Comparison of ENCODE assay signal across 11 cellular contexts in genomic region chr7:123208793-123209192, GRCh38. TPM values are rescaled to one million over a fixed set of nuclear protein-coding genes. Genes with fewer than 3 reads are reported as not detected.
DNase-seq lines count a peak whose midpoint lies in the region; ATAC-seq and TF ChIP-seq lines count a peak whose summit lies in the region.
"Had no signal": no experiment of that assay in that cellular context is flagged by ENCODE, and none has a peak within 500 bp of the region (broad histone marks: within the 10 kb centered on the region; RNA-seq: fewer than 3 reads in every experiment).

No MANE protein-coding gene starts in this region.

- POLR2A ChIA-PET in OCI-LY7 (lab: Charles Lee), result no interaction called here
- POLR2A ChIA-PET in activated CD4-positive, alpha-beta T cell treated with anti-CD3 and anti-CD28 coated beads for 36 hours (lab: Charles Lee), result no interaction called here

- no peak for TF ChIP-seq EP300 in transverse colon (IDR thresholded peaks at IDR 0.05; ENCODE audit: low read depth)

- no peaks in the 10 kb centered on the region for H3K4me1 Mint-ChIP-seq in activated CD4-positive, alpha-beta T cell treated with anti-CD3 and anti-CD28 coated beads for 36 hours
- H3K4me1 Mint-ChIP-seq: T-cell had no signal

- no peak overlapping the region for H2AFZ ChIP-seq in OCI-LY7 (ENCODE audit: low read length)

- intact Hi-C loops in OCI-LY7 (cut with micrococcal nuclease; ENCODE audit: unreplicated experiment), result no loop called here
- intact Hi-C loops in transverse colon (cut with DNase I; ENCODE audit: low total_unique reads), result no loop called here
- intact Hi-C loops in activated CD4-positive, alpha-beta T cell treated with anti-CD3 and anti-CD28 coated beads for 36 hours (cut with DNase I, micrococcal nuclease), result no loop called here
- intact Hi-C loops in psoas muscle (cut with DNase I), result loop anchor here in 1 of 2 donors (10.0 kb wide), 1 partner anchor 156 kb away; no protein-coding TSS in a partner anchor

- no peak for ATAC-seq in activated CD4-positive, alpha-beta T cell treated with anti-CD3 and anti-CD28 coated beads for 36 hours
- no peak for ATAC-seq in psoas muscle
- ATAC-seq: K562, T-cell had no signal

- H3K4me2 ChIP-seq in OCI-LY7 (ENCODE audit: low read length), result no peak overlapping the region

- H3K27ac Mint-ChIP-seq in activated CD4-positive, alpha-beta T cell treated with anti-CD3 and anti-CD28 coated beads for 36 hours, result no peak overlapping the region
- H3K27ac Mint-ChIP-seq: T-cell had no signal

- BruUV-seq in OCI-LY7 (replicated peaks; lab: Mats Ljungman, UMichigan), result no TSS peak

- H3K4me3 ChIP-seq in OCI-LY7 (ENCODE audit: low read depth, low read length, poor library complexity, severe bottlenecking), result no peak overlapping the region
- no peak overlapping the region for H3K4me3 ChIP-seq in fibroblast of villous mesenchyme (ENCODE audit: low read depth, low read length)
- no peak overlapping the region for H3K4me3 ChIP-seq in transverse colon
- H3K4me3 ChIP-seq in psoas muscle, result no peak overlapping the region
- H3K4me3 ChIP-seq: K562 had no signal

- TF ChIP-seq CTCF in OCI-LY7 (conservative IDR thresholded peaks at IDR 0.05; ENCODE audit: low read length) (peak; percentile 44), fibroblast of villous mesenchyme (IDR thresholded peaks at IDR 0.05; ENCODE audit: insufficient read depth, low read depth, low read length) (peak; percentile 54), transverse colon (IDR thresholded peaks at IDR 0.05) (peak; percentile 21 to 56 (median 37)), psoas muscle (IDR thresholded peaks at IDR 0.05) (no peak)

- CTCF ChIA-PET in OCI-LY7 (lab: Charles Lee; ENCODE audit: unreplicated experiment), result no interaction called here
- CTCF ChIA-PET in activated CD4-positive, alpha-beta T cell treated with anti-CD3 and anti-CD28 coated beads for 36 hours (lab: Charles Lee), result no interaction called here

- H3K4me1 ChIP-seq in OCI-LY7 (ENCODE audit: insufficient read depth, low read length, poor library complexity, severe bottlenecking), result no peaks in the 10 kb centered on the region
- H3K4me1 ChIP-seq in transverse colon, result peaks cover 0 to 15% (median 2%) of the 10 kb centered on the region in 4 donors
- no peaks in the 10 kb centered on the region for H3K4me1 ChIP-seq in psoas muscle

- H3K27me3 Mint-ChIP-seq in activated CD4-positive, alpha-beta T cell treated with anti-CD3 and anti-CD28 coated beads for 36 hours, result no peaks in the 10 kb centered on the region
- H3K27me3 Mint-ChIP-seq: T-cell had no signal

- H3K36me3 Mint-ChIP-seq in activated CD4-positive, alpha-beta T cell treated with anti-CD3 and anti-CD28 coated beads for 36 hours (ENCODE audit: low read depth), result no peaks in the 10 kb centered on the region
- H3K36me3 Mint-ChIP-seq: T-cell had no signal

- H3K9me2 ChIP-seq in OCI-LY7 (ENCODE audit: insufficient read depth, low read length), result no peaks in the 10 kb centered on the region

- no peak overlapping the region for H3K4me3 Mint-ChIP-seq in activated CD4-positive, alpha-beta T cell treated with anti-CD3 and anti-CD28 coated beads for 36 hours
- H3K4me3 Mint-ChIP-seq: T-cell had no signal

- no peaks in the 10 kb centered on the region for H3K9me3 Mint-ChIP-seq in activated CD4-positive, alpha-beta T cell treated with anti-CD3 and anti-CD28 coated beads for 36 hours (ENCODE audit: low read depth)

- H3K27me3 ChIP-seq in transverse colon (no peaks in the 10 kb centered on the region), psoas muscle (ENCODE audit: insufficient read depth in 3 of 3, low read length in 2 of 3) (no peaks in the 10 kb centered on the region)

- H4K20me1 ChIP-seq in OCI-LY7 (ENCODE audit: insufficient read depth, low read length), result no peaks in the 10 kb centered on the region

- H3K79me2 ChIP-seq in OCI-LY7 (ENCODE audit: insufficient read depth, low read depth, low read length), result no peaks in the 10 kb centered on the region

- H3K27ac ChIP-seq in OCI-LY7 (ENCODE audit: low read depth, low read length, poor library complexity, severe bottlenecking) (no peak overlapping the region), transverse colon (no peak overlapping the region), psoas muscle (no peak overlapping the region)

- H3K36me3 ChIP-seq in OCI-LY7 (ENCODE audit: insufficient read depth, low read length) (no peaks in the 10 kb centered on the region), transverse colon (no peaks in the 10 kb centered on the region), psoas muscle (ENCODE audit: insufficient read depth in 1 of 2, low read depth in 1 of 2) (no peaks in the 10 kb centered on the region)

- WGBS in transverse colon (ENCODE audit: low coverage in 1 of 2), 2 donors, result 33 to 38% methylated on average over 3 of the region's 3 CpGs
- WGBS in psoas muscle, 3 donors, result 37 to 45% (median 42%) methylated on average over 3 of the region's 3 CpGs

- H3K9me3 ChIP-seq in OCI-LY7 (ENCODE audit: low read length) (no peaks in the 10 kb centered on the region), transverse colon (no peaks in the 10 kb centered on the region), psoas muscle (no peaks in the 10 kb centered on the region)

- DNase-seq in SIG-M5 treated with dmso at 0.1 percent for 504 hours (lab: John Stamatoyannopoulos, UW; ENCODE audit: unreplicated experiment), result peak; percentile 16
- DNase-seq in SIG-M5 (lab: John Stamatoyannopoulos, UW), result no peak
- peak; percentile 2 for DNase-seq in OCI-LY7 (ENCODE audit: low spot score)
- peak; percentile 26 for DNase-seq in fibroblast of villous mesenchyme (ENCODE audit: low read depth)
- DNase-seq in transverse colon, result no peak
- DNase-seq in activated CD4-positive, alpha-beta T cell treated with anti-CD3 and anti-CD28 coated beads for 36 hours, result no peak
- DNase-seq in psoas muscle, result no peak
- no peak for DNase-seq in CD1c-positive myeloid dendritic cell (ENCODE audit: extremely low spot score)
- DNase-seq: activated T-cell treated with anti-CD3 and anti-CD28 coated beads, Interleukin-2, amount 50 U/mL, for 48 hours; T-cell had no signal

- TF ChIP-seq POLR2A in transverse colon (IDR thresholded peaks at IDR 0.05), result no peak

- in situ Hi-C loops in transverse colon (cut with MboI; ENCODE audit: low pct_ligation_motif_present in 1 of 4, low pct_unique_long_range_greater_than_20kb in 1 of 4, low sequenced_read_pairs in 3 of 4), result no loop called here

RNA-seq across cellular contexts. Expression of gene SLC13A1, which starts 9.0 kb away (rescaled TPM):
- not detected in 2 replicates for total RNA-seq in OCI-LY7 (2014; rRNA removed; shearing (Covaris generic))
- not detected in 2 replicates for total RNA-seq in OCI-LY7 (2022)
- not detected in 2 replicates for total RNA-seq in fibroblast of villous mesenchyme
- total RNA-seq in transverse colon, result 1 to 10 TPM in 2 of 4 donors, not detected in 2; 2.1 to 7.5 TPM
- total RNA-seq in activated CD4-positive, alpha-beta T cell treated with anti-CD3 and anti-CD28 coated beads for 36 hours, result not detected
- under 1 TPM in 1 of 4 donors, not detected in 3; 0.12 TPM for total RNA-seq in psoas muscle
- not detected for polyA plus RNA-seq in psoas muscle
- total RNA-seq: T-cell had no signal
- polyA plus RNA-seq: K562 had no signal

Comparison
In these comparisons a context has a peak if more than half of its experiments do, and no peak if none do; other contexts are left out.
1. DNase-seq: peak in SIG-M5 treated with dmso at 0.1 percent for 504 hours (single experiment), OCI-LY7 (single experiment) and fibroblast of villous mesenchyme (single experiment); none in SIG-M5 (single experiment), transverse colon (single experiment), activated CD4-positive, alpha-beta T cell treated with anti-CD3 and anti-CD28 coated beads for 36 hours (single experiment), psoas muscle (0 of 2) and CD1c-positive myeloid dendritic cell (single experiment).